In the genomic region with DNA sequence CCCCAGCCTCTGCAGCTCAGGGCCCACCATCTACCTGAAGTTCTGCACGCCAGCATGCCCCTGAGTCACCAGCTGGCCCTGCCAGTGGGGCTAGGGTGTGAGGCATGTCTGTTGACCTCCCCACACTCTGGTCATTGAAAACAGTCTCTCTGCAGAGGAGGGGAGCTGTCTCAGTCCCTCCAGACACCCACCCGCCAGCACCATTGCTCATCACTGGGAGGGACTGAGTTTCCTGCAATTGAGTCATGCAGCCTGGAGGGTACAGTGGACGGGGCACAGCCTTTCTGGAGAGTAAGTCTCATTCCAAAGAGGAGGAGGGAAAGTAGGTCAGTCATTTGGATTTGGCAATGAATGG, we compare ENCODE assay signal across 11 cellular contexts. TPM values are rescaled to one million over a fixed set of nuclear protein-coding genes. Genes with fewer than 3 reads are reported as not detected.
DNase-seq lines count a peak whose midpoint lies in the region; ATAC-seq and TF ChIP-seq lines count a peak whose summit lies in the region.
"Had no signal": no experiment of that assay in that cellular context is flagged by ENCODE, and none has a peak within 500 bp of the region (broad histone marks: within the 10 kb centered on the region; RNA-seq: fewer than 3 reads in every experiment).

No MANE protein-coding gene starts in this region.

- in situ Hi-C loops in Caki2 (cut with HindIII; ENCODE audit: low pct_unique_long_range_greater_than_20kb, low sequenced_read_pairs): no loop called here

- no peak overlapping the region for H3K27ac ChIP-seq in sigmoid colon

- DNase-seq in Caki2 (ENCODE audit: low read depth): peak; percentile 34
- peak; percentile 75 for DNase-seq in fibroblast of gingiva (ENCODE audit: low read depth)
- DNase-seq in sigmoid colon: peak; percentile 50
- no peak for DNase-seq in OCI-M2 (lab: John Stamatoyannopoulos, UW; ENCODE audit: unreplicated experiment)
- DNase-seq in stimulated activated CD4-positive, alpha-beta T cell treated with anti-CD3 and anti-CD28 coated beads, Interleukin-4, amount 100 ng/mL, for 4 hours: no peak
- DNase-seq in SKM-1 (lab: John Stamatoyannopoulos, UW; ENCODE audit: unreplicated experiment): no peak
- DNase-seq: GDM1, NCI-H1092 had no signal

- ATAC-seq in HG03469 (IDR thresholded peaks at IDR 0.05; ENCODE audit: unreplicated experiment): no peak
- ATAC-seq: Panc1 had no signal

- no peaks in the 10 kb centered on the region for H3K36me3 ChIP-seq in sigmoid colon

- TF ChIP-seq POLR2A in sigmoid colon (IDR thresholded peaks at IDR 0.05): no peak

- no peaks in the 10 kb centered on the region for H3K4me1 ChIP-seq in sigmoid colon

- intact Hi-C loops in sigmoid colon (cut with DNase I): no loop called here

- no peak overlapping the region for H3K4me3 ChIP-seq in sigmoid colon

- no peaks in the 10 kb centered on the region for H3K9me3 ChIP-seq in sigmoid colon

- no peaks in the 10 kb centered on the region for H3K27me3 ChIP-seq in sigmoid colon

- TF ChIP-seq EP300 in sigmoid colon (IDR thresholded peaks at IDR 0.05): no peak

- 65 to 74% methylated on average over 3 of the region's 3 CpGs for WGBS in sigmoid colon, 2 donors

- no peak for TF ChIP-seq CTCF in sigmoid colon (IDR thresholded peaks at IDR 0.05)

TF ChIP-seq in PFSK-1, 5 proteins besides CTCF, POLR2A, EP300 and RAD21:
- TF ChIP-seq SIN3A (IDR thresholded peaks at IDR 0.05; ENCODE audit: borderline replicate concordance, insufficient read depth, low read length): no peak
- peak; percentile 24 for TF ChIP-seq FOXP2 (optimal IDR thresholded peaks at IDR 0.05; ENCODE audit: borderline replicate concordance, extremely low read depth, extremely low read length, insufficient read depth)
- TF ChIP-seq POLR2AphosphoS5 (IDR thresholded peaks at IDR 0.05; ENCODE audit: low read depth, low read length): no peak
- TF ChIP-seq, protein P1, sequence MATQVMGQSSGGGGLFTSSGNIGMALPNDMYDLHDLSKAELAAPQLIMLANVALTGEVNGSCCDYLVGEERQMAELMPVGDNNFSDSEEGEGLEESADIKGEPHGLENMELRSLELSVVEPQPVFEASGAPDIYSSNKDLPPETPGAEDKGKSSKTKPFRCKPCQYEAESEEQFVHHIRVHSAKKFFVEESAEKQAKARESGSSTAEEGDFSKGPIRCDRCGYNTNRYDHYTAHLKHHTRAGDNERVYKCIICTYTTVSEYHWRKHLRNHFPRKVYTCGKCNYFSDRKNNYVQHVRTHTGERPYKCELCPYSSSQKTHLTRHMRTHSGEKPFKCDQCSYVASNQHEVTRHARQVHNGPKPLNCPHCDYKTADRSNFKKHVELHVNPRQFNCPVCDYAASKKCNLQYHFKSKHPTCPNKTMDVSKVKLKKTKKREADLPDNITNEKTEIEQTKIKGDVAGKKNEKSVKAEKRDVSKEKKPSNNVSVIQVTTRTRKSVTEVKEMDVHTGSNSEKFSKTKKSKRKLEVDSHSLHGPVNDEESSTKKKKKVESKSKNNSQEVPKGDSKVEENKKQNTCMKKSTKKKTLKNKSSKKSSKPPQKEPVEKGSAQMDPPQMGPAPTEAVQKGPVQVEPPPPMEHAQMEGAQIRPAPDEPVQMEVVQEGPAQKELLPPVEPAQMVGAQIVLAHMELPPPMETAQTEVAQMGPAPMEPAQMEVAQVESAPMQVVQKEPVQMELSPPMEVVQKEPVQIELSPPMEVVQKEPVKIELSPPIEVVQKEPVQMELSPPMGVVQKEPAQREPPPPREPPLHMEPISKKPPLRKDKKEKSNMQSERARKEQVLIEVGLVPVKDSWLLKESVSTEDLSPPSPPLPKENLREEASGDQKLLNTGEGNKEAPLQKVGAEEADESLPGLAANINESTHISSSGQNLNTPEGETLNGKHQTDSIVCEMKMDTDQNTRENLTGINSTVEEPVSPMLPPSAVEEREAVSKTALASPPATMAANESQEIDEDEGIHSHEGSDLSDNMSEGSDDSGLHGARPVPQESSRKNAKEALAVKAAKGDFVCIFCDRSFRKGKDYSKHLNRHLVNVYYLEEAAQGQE (IDR thresholded peaks at IDR 0.05; ENCODE audit: insufficient read depth in 1 of 2, low read depth in 2 of 2, low read length in 2 of 2): no peak
- no peak for TF ChIP-seq TAF1 (IDR thresholded peaks at IDR 0.05; ENCODE audit: borderline replicate concordance, insufficient read depth, low read length)

RNA-seq across cellular contexts. Expression of gene COL5A1, which starts 16.8 kb away (rescaled TPM):
- total RNA-seq in Caki2 (2014; rRNA removed; shearing (Covaris generic); ENCODE audit: low replicate concordance): 21.3 and 30.8 TPM in 2 replicates
- 53.8 TPM for polyA plus RNA-seq in PFSK-1 (2012; ENCODE audit: insufficient read length, low read depth)
- 100 to 1,000 TPM in 1 of 4 donors, 10 to 100 TPM in 3; 24.2 to 168 (median 59.4) TPM for total RNA-seq in sigmoid colon
- polyA plus RNA-seq in sigmoid colon: 10 to 100 TPM in 1 of 3 donors, 1 to 10 TPM in 2; 4.2 to 13.2 (median 4.4) TPM

Comparison
In these comparisons a context has a peak if more than half of its experiments do, and no peak if none do; other contexts are left out.
1. DNase-seq: peak in Caki2 (single experiment), fibroblast of gingiva (single experiment) and sigmoid colon (single experiment); none in OCI-M2 (single experiment), stimulated activated CD4-positive, alpha-beta T cell treated with anti-CD3 and anti-CD28 coated beads, Interleukin-4, amount 100 ng/mL, for 4 hours (0 of 2) and SKM-1 (single experiment).